In genomic region chr6:16882230-16882629, GRCh38 we compare ENCODE assay signal across 38 cellular contexts.
"Had no signal": no experiment of that assay in that cellular context is flagged by ENCODE, and none has a peak within 500 bp of the region (broad histone marks: within the 10 kb centered on the region; RNA-seq: fewer than 3 reads in every experiment).

No MANE protein-coding gene starts in this region.

- DNase-seq: activated B cell treated with CpG ODN at 0.5 μM for 24 hours; activated CD4-positive, alpha-beta memory T cell treated with anti-CD3 and anti-CD28 coated beads for 36 hours; activated CD4-positive, alpha-beta T cell treated with anti-CD3 and anti-CD28 coated beads for 4 hours; activated CD4-positive, alpha-beta T cell treated with anti-CD3 and anti-CD28 coated beads, Interleukin-2, amount 10 ng/mL, durations not matched to agents 24 days and 14 days; activated CD4-positive, alpha-beta T cell treated with anti-CD3 and anti-CD28 coated beads, Interleukin-2, amount 50 U/mL, for 1 hour; activated CD4-positive, alpha-beta T cell treated with anti-CD3 and anti-CD28 coated beads, Interleukin-2, amount 50 U/mL, for 4 hours; activated CD4-positive, CD25-positive, alpha-beta regulatory T cell treated with anti-CD3 and anti-CD28 coated beads, Interleukin-2, amount 50 U/mL, for 72 hours; activated CD8-positive, alpha-beta memory T cell treated with anti-CD3 and anti-CD28 coated beads, Interleukin-2, amount 50 U/mL, for 4 hours; activated CD8-positive, alpha-beta T cell treated with anti-CD3 and anti-CD28 coated beads for 36 hours; activated effector memory CD4-positive, alpha-beta T cell treated with anti-CD3 and anti-CD28 coated beads, Interleukin-2, amount 50 U/mL, for 16 hours; activated gamma-delta T cell treated with Interleukin-2 at 50 U/mL for 16 hours; activated naive CD4-positive, alpha-beta T cell; activated naive CD4-positive, alpha-beta T cell treated with anti-CD3 and anti-CD28 coated beads for 36 hours; activated naive CD4-positive, alpha-beta T cell treated with anti-CD3 and anti-CD28 coated beads, Interleukin-2, amount 50 U/mL, for 16 hours; activated naive CD8-positive, alpha-beta T cell treated with anti-CD3 and anti-CD28 coated beads for 36 hours; activated T-cell treated with anti-CD3 and anti-CD28 coated beads for 4 hours; activated T-cell treated with anti-CD3 and anti-CD28 coated beads, Interleukin-2, amount 50 U/mL, for 1 hour; activated T-cell treated with anti-CD3 and anti-CD28 coated beads, Interleukin-2, amount 50 U/mL, for 4 hours; activated T-cell treated with anti-CD3 and anti-CD28 coated beads, Interleukin-2, amount 50 U/mL, for 72 hours; adrenal gland; amniotic stem cell; aorta; body of pancreas; brain microvascular endothelial cell; caudate nucleus; T-helper 2 cell; T-helper 9 cell had no signal

- H3K36me3 ChIP-seq: adrenal gland, brain microvascular endothelial cell, breast epithelium, cardiac muscle cell had no signal

- ATAC-seq: activated CD8-positive, alpha-beta T cell treated with anti-CD3 and anti-CD28 coated beads for 36 hours; activated naive CD4-positive, alpha-beta T cell treated with anti-CD3 and anti-CD28 coated beads, Interleukin-2, amount 50 U/mL, for 72 hours; activated T-cell treated with anti-CD3 and anti-CD28 coated beads, Interleukin-2, amount 50 U/mL, for 4 hours; activated T-cell treated with anti-CD3 and anti-CD28 coated beads, Interleukin-2, amount 50 U/mL, for 72 hours; activated T-helper 17 cell treated with anti-CD3 and anti-CD28 coated beads, Interleukin-2, amount 50 U/mL, for 72 hours; body of pancreas had no signal

- H3K9me3 Mint-ChIP-seq: activated CD4-positive, alpha-beta T cell treated with anti-CD3 and anti-CD28 coated beads, Interleukin-2, amount 10 ng/mL, durations not matched to agents 24 days and 14 days had no signal

- H3K4me1 Mint-ChIP-seq: activated B cell treated with CpG ODN at 0.5 μM for 24 hours; activated CD4-positive, alpha-beta T cell treated with anti-CD3 and anti-CD28 coated beads, Interleukin-2, amount 10 ng/mL, durations not matched to agents 24 days and 14 days; activated naive CD8-positive, alpha-beta T cell treated with anti-CD3 and anti-CD28 coated beads for 36 hours; activated T-helper 17 cell treated with anti-CD3 and anti-CD28 coated beads, Interleukin-2, amount 50 U/mL, for 72 hours had no signal

- H3K4me3 ChIP-seq: adrenal gland, body of pancreas, breast epithelium, cardiac muscle cell had no signal

- H3K4me3 Mint-ChIP-seq: activated B cell treated with CpG ODN at 0.5 μM for 24 hours; activated CD4-positive, alpha-beta memory T cell treated with anti-CD3 and anti-CD28 coated beads for 36 hours; activated CD4-positive, alpha-beta T cell treated with anti-CD3 and anti-CD28 coated beads, Interleukin-2, amount 10 ng/mL, durations not matched to agents 24 days and 14 days; activated CD8-positive, alpha-beta T cell treated with anti-CD3 and anti-CD28 coated beads for 36 hours; activated naive CD4-positive, alpha-beta T cell treated with anti-CD3 and anti-CD28 coated beads for 36 hours; activated naive CD8-positive, alpha-beta T cell treated with anti-CD3 and anti-CD28 coated beads for 36 hours; activated T-cell treated with anti-CD3 and anti-CD28 coated beads, Interleukin-2, amount 50 U/mL, for 4 hours; activated T-cell treated with anti-CD3 and anti-CD28 coated beads, Interleukin-2, amount 50 U/mL, for 72 hours; activated T-helper 1 cell treated with anti-CD3 and anti-CD28 coated beads, Interleukin-12 subunit alpha, Interleukin-12 subunit beta, Interleukin-2, Interleukin-4 antibody, amounts not matched to agents 30 ng/mL and 10 ng/mL and 1 ng/mL, durations not matched to agents 14 hours and 24 hours and 36 hours; activated T-helper 17 cell treated with anti-CD3 and anti-CD28 coated beads, Interleukin-2, amount 50 U/mL, for 72 hours; T-helper 1 cell treated with Interleukin-12 subunit alpha and Interleukin-12 subunit beta and Interleukin-4 antibody, amounts not matched to agents 30 μg/mL and 1 μg/mL, for 36 hours; T-helper 2 cell treated with Interferon-gamma antibody and Interleukin-4, amounts not matched to agents 5 μg/mL and 100 μg/mL, for 36 hours had no signal

- H3K27ac Mint-ChIP-seq: activated B cell treated with CpG ODN at 0.5 μM for 24 hours; activated CD4-positive, alpha-beta memory T cell treated with anti-CD3 and anti-CD28 coated beads for 36 hours; activated CD4-positive, alpha-beta T cell treated with anti-CD3 and anti-CD28 coated beads, Interleukin-2, amount 10 ng/mL, durations not matched to agents 24 days and 14 days; activated CD8-positive, alpha-beta T cell treated with anti-CD3 and anti-CD28 coated beads for 36 hours; activated naive CD4-positive, alpha-beta T cell treated with anti-CD3 and anti-CD28 coated beads for 36 hours; activated naive CD4-positive, alpha-beta T cell treated with anti-CD3 and anti-CD28 coated beads, Interleukin-2, amount 50 U/mL, for 72 hours; activated naive CD8-positive, alpha-beta T cell treated with anti-CD3 and anti-CD28 coated beads for 36 hours; activated T-cell treated with anti-CD3 and anti-CD28 coated beads, Interleukin-2, amount 50 U/mL, for 72 hours; activated T-helper 1 cell treated with anti-CD3 and anti-CD28 coated beads, Interleukin-12 subunit alpha, Interleukin-12 subunit beta, Interleukin-2, Interleukin-4 antibody, amounts not matched to agents 30 ng/mL and 10 ng/mL and 1 ng/mL, durations not matched to agents 14 hours and 24 hours and 36 hours; activated T-helper 17 cell treated with anti-CD3 and anti-CD28 coated beads, Interleukin-2, amount 50 U/mL, for 72 hours; T-helper 1 cell treated with Interleukin-12 subunit alpha and Interleukin-12 subunit beta and Interleukin-4 antibody, amounts not matched to agents 30 μg/mL and 1 μg/mL, for 36 hours; T-helper 2 cell treated with Interferon-gamma antibody and Interleukin-4, amounts not matched to agents 5 μg/mL and 100 μg/mL, for 36 hours had no signal

- H3K27ac ChIP-seq: adrenal gland, body of pancreas, brain microvascular endothelial cell, breast epithelium, cardiac muscle cell, VCaP had no signal

- H3K9me3 ChIP-seq: adrenal gland, body of pancreas had no signal

- FAIRE-seq: astrocyte, colon, TTC549 had no signal

- H3K27me3 ChIP-seq: adrenal gland, body of pancreas, brain microvascular endothelial cell, breast epithelium, cardiac muscle cell had no signal

- H3K4me1 ChIP-seq: adrenal gland, body of pancreas, breast epithelium had no signal
